In genomic region chrX:38654302-38654701, GRCh38 we compare ENCODE assay signal across 8 cellular contexts.
DNase-seq lines count a peak whose midpoint lies in the region; ATAC-seq and TF ChIP-seq lines count a peak whose summit lies in the region.

No MANE protein-coding gene starts in this region.

- TF ChIP-seq CTCF in OCI-LY3 (IDR thresholded peaks at IDR 0.05; ENCODE audit: low read depth, low read length) (peak; percentile 50), fibroblast of pulmonary artery (IDR thresholded peaks at IDR 0.05; ENCODE audit: low read length, missing control alignments) (peak; percentile 50), gastrocnemius medialis (IDR thresholded peaks at IDR 0.05 in 4 of 5, conservative IDR thresholded peaks at IDR 0.05 in 1 of 5) (peak; percentile 38 to 57 (median 45))

- H3K27me3 Mint-ChIP-seq in CD8-positive, alpha-beta memory T cell, result peaks cover 0 to 6% of the 10 kb centered on the region in 2 donors

- no peaks in the 10 kb centered on the region for H3K79me2 ChIP-seq in OCI-LY3 (ENCODE audit: low read length)

- no peaks in the 10 kb centered on the region for H3K36me3 Mint-ChIP-seq in CD8-positive, alpha-beta memory T cell

- no peaks in the 10 kb centered on the region for H3K4me1 Mint-ChIP-seq in CD8-positive, alpha-beta memory T cell

- H3K36me3 ChIP-seq in OCI-LY3 (replicated peaks; ENCODE audit: low read depth, low read length), result no peaks in the 10 kb centered on the region
- H3K36me3 ChIP-seq in gastrocnemius medialis, result no peaks in the 10 kb centered on the region
- H3K36me3 ChIP-seq in CD8-positive, alpha-beta memory T cell (ENCODE audit: insufficient read depth, low read length), result no peaks in the 10 kb centered on the region

- H2AFZ ChIP-seq in OCI-LY3 (ENCODE audit: low read depth, low read length), result no peak overlapping the region

- POLR2A ChIA-PET in CD8-positive, alpha-beta memory T cell (lab: Charles Lee), result no interaction called here

- no peak overlapping the region for H3K4me2 ChIP-seq in OCI-LY3 (ENCODE audit: low read length)

- H3K4me3 Mint-ChIP-seq in CD8-positive, alpha-beta memory T cell, result no peak overlapping the region

- H3K9me3 ChIP-seq in OCI-LY3 (ENCODE audit: insufficient read depth, low read length) (no peaks in the 10 kb centered on the region), gastrocnemius medialis (no peaks in the 10 kb centered on the region)
- H3K9me3 ChIP-seq in CD8-positive, alpha-beta memory T cell (ENCODE audit: low read length), result no peaks in the 10 kb centered on the region

- ATAC-seq in gastrocnemius medialis, result no peak
- no peak for ATAC-seq in HG03342 (IDR thresholded peaks at IDR 0.05; ENCODE audit: unreplicated experiment)
- no peak for ATAC-seq in GM19328 (IDR thresholded peaks at IDR 0.05; ENCODE audit: unreplicated experiment)

- H3K27ac ChIP-seq in OCI-LY3 (ENCODE audit: low read length) (no peak overlapping the region), gastrocnemius medialis (peak overlapping the region; percentile 47 to 84 (median 64))
- no peak overlapping the region for H3K27ac ChIP-seq in CD8-positive, alpha-beta memory T cell (ENCODE audit: low read depth, low read length)

- H3K27me3 ChIP-seq in OCI-LY3 (ENCODE audit: low read depth, low read length) (no peaks in the 10 kb centered on the region), gastrocnemius medialis (no peaks in the 10 kb centered on the region)
- H3K27me3 ChIP-seq in CD8-positive, alpha-beta memory T cell (ENCODE audit: insufficient read depth, low read length, poor library complexity, severe bottlenecking), result no peaks in the 10 kb centered on the region

- no peaks in the 10 kb centered on the region for H4K20me1 ChIP-seq in OCI-LY3 (ENCODE audit: insufficient read depth, low read length)

- CTCF ChIA-PET in CD8-positive, alpha-beta memory T cell (lab: Charles Lee), result no interaction called here

- H3K9ac ChIP-seq in OCI-LY3 (ENCODE audit: low read length), result no peak overlapping the region

- in situ Hi-C loops in gastrocnemius medialis (cut with MboI; ENCODE audit: low sequenced_read_pairs in 4 of 4), result loop anchor here in 2 of 4 donors (10.0 to 25.0 kb wide), 2 partner anchors 192 to 200 kb away; no protein-coding TSS in a partner anchor

- H3K27ac Mint-ChIP-seq in CD8-positive, alpha-beta memory T cell, result no peak overlapping the region

- DNase-seq in NCI-H2171 treated with DMSO at 0.1 percent for 48 hours (lab: John Stamatoyannopoulos, UW), result peak; percentile 16
- DNase-seq in NCI-H2171 (lab: John Stamatoyannopoulos, UW), result no peak
- peak; percentile 53 for DNase-seq in fibroblast of pulmonary artery (ENCODE audit: low read depth)
- no peak for DNase-seq in gastrocnemius medialis
- no peak for DNase-seq in CD8-positive, alpha-beta memory T cell

- peaks cover 11% of the 10 kb centered on the region for H3K4me1 ChIP-seq in OCI-LY3 (ENCODE audit: low read length)
- peaks cover 28% of the 10 kb centered on the region in 2 donors for H3K4me1 ChIP-seq in gastrocnemius medialis
- no peaks in the 10 kb centered on the region for H3K4me1 ChIP-seq in CD8-positive, alpha-beta memory T cell (ENCODE audit: insufficient read depth, low read length)

- H3K4me3 ChIP-seq in OCI-LY3 (ENCODE audit: low read length), result no peak overlapping the region
- H3K4me3 ChIP-seq in fibroblast of pulmonary artery (replicated peaks; ENCODE audit: low read depth, low read length), result no peak overlapping the region
- no peak overlapping the region for H3K4me3 ChIP-seq in gastrocnemius medialis
- no peak overlapping the region for H3K4me3 ChIP-seq in CD8-positive, alpha-beta memory T cell (ENCODE audit: low read length)

- H3K9me3 Mint-ChIP-seq in CD8-positive, alpha-beta memory T cell, result no peaks in the 10 kb centered on the region

- intact Hi-C loops in gastrocnemius medialis (cut with DNase I; ENCODE audit: low total_unique reads), result loop anchor here (2.0 to 5.0 kb wide), 2 partner anchors 42 to 196 kb away; no protein-coding TSS in a partner anchor

- no peak for TF ChIP-seq POLR2A in gastrocnemius medialis (IDR thresholded peaks at IDR 0.05)

Comparison
In these comparisons a context has a peak if more than half of its experiments do, and no peak if none do; other contexts are left out.
1. DNase-seq: peak in NCI-H2171 treated with DMSO at 0.1 percent for 48 hours (single experiment) and fibroblast of pulmonary artery (single experiment); none in NCI-H2171 (single experiment), gastrocnemius medialis (0 of 2) and CD8-positive, alpha-beta memory T cell (0 of 5).
2. H3K27ac ChIP-seq: peak in gastrocnemius medialis (4 of 4); none in OCI-LY3 (single experiment) and CD8-positive, alpha-beta memory T cell (single experiment).
3. Peak in every context shown above with its lines, with median percentiles within 50 percentile points of each other: CTCF ChIP-seq.